Comparison of ENCODE assay signal across 8 cellular contexts in the genomic region with DNA sequence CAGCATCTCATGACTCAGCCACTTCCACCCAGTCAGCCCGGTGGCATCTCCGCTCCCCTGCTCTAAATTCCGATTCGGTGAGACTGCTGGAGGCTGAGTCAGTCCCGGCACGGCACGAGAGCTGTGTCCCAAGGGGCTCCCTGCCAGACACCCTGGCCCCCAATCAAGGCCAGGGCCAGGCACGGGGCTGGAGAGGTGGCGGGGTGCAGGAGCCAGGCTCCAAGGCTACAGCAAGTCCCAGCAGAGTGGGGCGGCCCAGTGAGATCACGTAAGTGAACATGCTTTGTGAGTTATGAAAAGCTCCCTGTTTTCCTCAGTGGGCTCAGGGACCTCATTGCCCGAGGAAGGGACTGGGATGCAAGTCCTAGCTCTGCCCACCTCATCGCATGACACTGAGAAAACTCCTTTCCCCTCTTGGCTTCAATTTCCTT. TPM values are rescaled to one million over a fixed set of nuclear protein-coding genes. Genes with fewer than 3 reads are reported as not detected.
A peak's percentile ranks its signal among the peaks of the same experiment; 100 is the strongest.
DNase-seq lines count a peak whose midpoint lies in the region; ATAC-seq lines count a peak whose summit lies in the region.

No MANE protein-coding gene starts in this region.

- CTCF ChIA-PET in activated naive CD4-positive, alpha-beta T cell treated with anti-CD3 and anti-CD28 coated beads, Interleukin-2, amount 10 ng/mL, durations not matched to agents 7 days and 5 days (lab: Charles Lee) = interaction anchor here (0.9 to 2.4 kb wide), 3 partner anchors 26 to 31 kb away, joined by 3 to 7 read pairs (median 3); a partner anchor contains a TSS

- H3K4me1 Mint-ChIP-seq in activated naive CD4-positive, alpha-beta T cell treated with anti-CD3 and anti-CD28 coated beads, Interleukin-2, amount 10 ng/mL, durations not matched to agents 7 days and 5 days = peaks cover 35% of the 10 kb centered on the region

- peaks cover 24% of the 10 kb centered on the region for H3K36me3 Mint-ChIP-seq in activated naive CD4-positive, alpha-beta T cell treated with anti-CD3 and anti-CD28 coated beads, Interleukin-2, amount 10 ng/mL, durations not matched to agents 7 days and 5 days

- no peak overlapping the region for H3K27ac Mint-ChIP-seq in activated naive CD4-positive, alpha-beta T cell treated with anti-CD3 and anti-CD28 coated beads, Interleukin-2, amount 10 ng/mL, durations not matched to agents 7 days and 5 days

- H3K4me3 ChIP-seq in skeletal muscle cell (ENCODE audit: low read depth, low read length) = no peak overlapping the region

- peaks cover 18% of the 10 kb centered on the region for H3K27me3 Mint-ChIP-seq in activated naive CD4-positive, alpha-beta T cell treated with anti-CD3 and anti-CD28 coated beads, Interleukin-2, amount 10 ng/mL, durations not matched to agents 7 days and 5 days

- peak; percentile 23 for ATAC-seq in Right ventricle myocardium inferior

- H3K4me3 Mint-ChIP-seq in activated naive CD4-positive, alpha-beta T cell treated with anti-CD3 and anti-CD28 coated beads, Interleukin-2, amount 10 ng/mL, durations not matched to agents 7 days and 5 days = no peak overlapping the region

- H3K9me3 Mint-ChIP-seq in activated naive CD4-positive, alpha-beta T cell treated with anti-CD3 and anti-CD28 coated beads, Interleukin-2, amount 10 ng/mL, durations not matched to agents 7 days and 5 days = no peaks in the 10 kb centered on the region

- intact Hi-C loops in Right ventricle myocardium inferior (cut with DNase I) = loop anchor here (1.0 kb wide), 1 partner anchor 26 kb away; a partner anchor contains a TSS

- DNase-seq in GM04503 (ENCODE audit: low read depth) (peak; percentile 95), SW480 (ENCODE audit: low spot score) (peak; percentile 97), Right ventricle myocardium inferior (ENCODE audit: missing footprints) (peak; percentile 71), skeletal muscle cell (ENCODE audit: low read depth) (peak; percentile 89), NAMALWA (ENCODE audit: low spot score) (no peak), T-helper 1 cell (no peak)
- no peak for DNase-seq in activated CD4-positive, alpha-beta T cell treated with anti-CD3 and anti-CD28 coated beads for 1 hour
- no peak for DNase-seq in activated naive CD4-positive, alpha-beta T cell treated with anti-CD3 and anti-CD28 coated beads, Interleukin-2, amount 10 ng/mL, durations not matched to agents 7 days and 5 days

RNA-seq across cellular contexts. Expression of a gene that starts 3.0 kb away (rescaled TPM):
- 38.5 TPM for total RNA-seq in Right ventricle myocardium inferior

RNA-seq across cellular contexts. Expression of a gene that starts 3.4 kb away (rescaled TPM):
- 110 TPM for total RNA-seq in Right ventricle myocardium inferior

RNA-seq across cellular contexts. Expression of a gene that starts 15.6 kb away (rescaled TPM):
- total RNA-seq in Right ventricle myocardium inferior = 0.27 TPM

RNA-seq across cellular contexts. Expression of a gene that starts 25.4 kb away (rescaled TPM):
- total RNA-seq in Right ventricle myocardium inferior = 29.6 TPM

RNA-seq across cellular contexts. Expression of a gene that starts 27.6 kb away (rescaled TPM):
- 44.7 TPM for total RNA-seq in Right ventricle myocardium inferior

Comparison
In these comparisons a context has a peak if more than half of its experiments do, and no peak if none do; other contexts are left out.
1. DNase-seq: peak in GM04503 (single experiment), SW480 (single experiment), Right ventricle myocardium inferior (single experiment) and skeletal muscle cell (single experiment); none in NAMALWA (single experiment), activated CD4-positive, alpha-beta T cell treated with anti-CD3 and anti-CD28 coated beads for 1 hour (single experiment), activated naive CD4-positive, alpha-beta T cell treated with anti-CD3 and anti-CD28 coated beads, Interleukin-2, amount 10 ng/mL, durations not matched to agents 7 days and 5 days (single experiment) and T-helper 1 cell (0 of 5).